ENCODE assay signal across 23 cellular contexts in the genomic region with DNA sequence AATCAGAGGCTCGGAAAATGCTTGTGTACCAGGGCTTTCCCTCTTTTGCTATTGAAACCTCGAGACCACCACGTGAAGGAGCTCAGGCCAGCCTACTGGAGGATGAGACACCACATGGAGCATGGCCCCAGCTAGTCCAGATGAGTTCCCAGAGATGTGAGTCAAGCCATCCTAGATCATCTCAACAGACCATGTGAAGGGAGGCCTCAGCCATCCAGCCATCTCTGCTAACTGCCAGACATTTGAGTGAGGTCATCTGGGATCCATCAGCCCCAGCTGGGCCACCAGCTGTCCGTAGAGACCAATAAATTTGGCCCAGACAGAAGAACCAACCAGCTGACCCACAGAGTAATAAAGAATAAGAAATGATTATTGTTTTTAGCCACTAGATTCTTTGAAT.
"Had no signal": no experiment of that assay in that cellular context is flagged by ENCODE, and none has a peak within 500 bp of the region (broad histone marks: within the 10 kb centered on the region; RNA-seq: fewer than 3 reads in every experiment).

No MANE protein-coding gene starts in this region.

- H3K4me3 ChIP-seq: cardiac muscle cell, SK-N-MC had no signal

- ATAC-seq: activated CD8-positive, alpha-beta T cell treated with anti-CD3 and anti-CD28 coated beads, Interleukin-2, amount 10 ng/mL, durations not matched to agents 7 days and 5 days; T-cell had no signal

- DNase-seq: activated CD4-positive, alpha-beta T cell treated with anti-CD3 and anti-CD28 coated beads for 48 hours; activated CD4-positive, alpha-beta T cell treated with anti-CD3 and anti-CD28 coated beads, Interleukin-2, amount 50 U/mL, for 4 hours; activated CD8-positive, alpha-beta memory T cell treated with anti-CD3 and anti-CD28 coated beads, Interleukin-2, amount 50 U/mL, for 48 hours; activated CD8-positive, alpha-beta T cell treated with anti-CD3 and anti-CD28 coated beads, Interleukin-2, amount 10 ng/mL, durations not matched to agents 7 days and 5 days; activated effector memory CD4-positive, alpha-beta T cell treated with anti-CD3 and anti-CD28 coated beads, Interleukin-2, amount 50 U/mL, for 16 hours; activated naive CD4-positive, alpha-beta T cell treated with Interleukin-2 at 50 U/mL for 16 hours; activated T-cell treated with anti-CD3 and anti-CD28 coated beads, Interleukin-2, amount 50 U/mL, for 1 hour; amygdala; KG1; NCI-H1092; NCI-H1417 treated with DMSO at 0.1 percent for 48 hours; NCI-H1694 treated with DMSO at 0.1 percent for 48 hours; NCI-H2029 treated with DMSO at 0.1 percent for 48 hours; NCI-H345; NCI-H510A; NCI-H526 treated with DMSO at 0.1 percent for 48 hours; NCI-H82; SIG-M5; T-cell; T-helper 2 cell; WERI-Rb-1 had no signal
